7 cellular contexts compared by ENCODE assay signal in the genomic region with DNA sequence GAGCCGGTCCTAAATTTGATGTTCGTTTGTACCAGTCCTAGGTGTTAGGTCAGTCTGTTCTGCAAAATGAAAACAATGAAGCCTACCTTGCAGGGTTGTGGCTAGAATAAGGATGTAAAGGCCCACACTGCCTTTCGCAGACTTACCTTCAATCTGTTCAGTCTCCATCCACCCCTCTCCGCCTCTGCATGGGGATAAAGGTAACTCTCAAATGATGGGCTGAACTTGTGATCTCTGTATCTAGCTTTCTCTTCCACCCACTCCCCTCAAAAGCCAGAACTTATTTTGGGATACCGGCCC. TPM values are rescaled to one million over a fixed set of nuclear protein-coding genes. Genes with fewer than 3 reads are reported as not detected.
A peak's percentile ranks its signal among the peaks of the same experiment; 100 is the strongest.
DNase-seq lines count a peak whose midpoint lies in the region; ATAC-seq, FAIRE-seq and TF ChIP-seq lines count a peak whose summit lies in the region.
"Not testable (repeated sequence)": the region's sequence is repeated elsewhere in the genome, so short reads cannot be mapped to it uniquely, and the experiment has no call there.

No MANE protein-coding gene starts in this region.

- not testable (repeated sequence) for H3K9me3 ChIP-seq in left lung

- ATAC-seq in GM18519 (IDR thresholded peaks at IDR 0.05; ENCODE audit: low FRiP score, unreplicated experiment) (peak; percentile 9), GM19452 (IDR thresholded peaks at IDR 0.05; ENCODE audit: unreplicated experiment) (peak; percentile 19), HG03064 (IDR thresholded peaks at IDR 0.05; ENCODE audit: low read depth, unreplicated experiment) (peak; percentile 14), HG03571 (IDR thresholded peaks at IDR 0.05; ENCODE audit: unreplicated experiment) (peak; percentile 28), left lung (peak; percentile 58)
- peak; percentile 19 to 24 for ATAC-seq in activated T-cell treated with anti-CD3 and anti-CD28 coated beads, Interleukin-2, amount 50 U/mL, for 72 hours (replicated peaks in 1 of 2)

- peak; percentile 55 for FAIRE-seq in H54 (lab: Jason Lieb, UNC)

- not testable (repeated sequence) for H3K27me3 Mint-ChIP-seq in activated T-cell treated with anti-CD3 and anti-CD28 coated beads, Interleukin-2, amount 50 U/mL, for 72 hours (ENCODE audit: low read depth)

- TF ChIP-seq POLR2A in H54 (IDR thresholded peaks at IDR 0.05; ENCODE audit: low read depth, low read length): not testable (repeated sequence)

- not testable (repeated sequence) for H3K27ac Mint-ChIP-seq in activated T-cell treated with anti-CD3 and anti-CD28 coated beads, Interleukin-2, amount 50 U/mL, for 72 hours

- H3K4me3 ChIP-seq in left lung: not testable (repeated sequence)

- not testable (repeated sequence) for H3K4me1 ChIP-seq in left lung

- not testable (repeated sequence) for H3K4me1 Mint-ChIP-seq in activated T-cell treated with anti-CD3 and anti-CD28 coated beads, Interleukin-2, amount 50 U/mL, for 72 hours (ENCODE audit: low read depth)

- intact Hi-C loops in left lung (cut with DNase I): not testable (repeated sequence)

- DNase-seq in H54 (ENCODE audit: insufficient read length, low spot score); activated T-cell treated with anti-CD3 and anti-CD28 coated beads, Interleukin-2, amount 50 U/mL, for 72 hours; left lung: not testable (repeated sequence)

- H3K9me3 Mint-ChIP-seq in activated T-cell treated with anti-CD3 and anti-CD28 coated beads, Interleukin-2, amount 50 U/mL, for 72 hours: not testable (repeated sequence)

- not testable (repeated sequence) for H3K27ac ChIP-seq in left lung

- TF ChIP-seq CTCF in left lung (IDR thresholded peaks at IDR 0.05): not testable (repeated sequence)

- H3K36me3 Mint-ChIP-seq in activated T-cell treated with anti-CD3 and anti-CD28 coated beads, Interleukin-2, amount 50 U/mL, for 72 hours (ENCODE audit: insufficient read depth in 2 of 2): not testable (repeated sequence)

- not testable (repeated sequence) for H3K36me3 ChIP-seq in left lung

- not testable (repeated sequence) for H3K4me3 Mint-ChIP-seq in activated T-cell treated with anti-CD3 and anti-CD28 coated beads, Interleukin-2, amount 50 U/mL, for 72 hours

- not testable (repeated sequence) for H3K27me3 ChIP-seq in left lung

RNA-seq across cellular contexts. Expression of gene SERF1A, which starts 0.8 kb away (rescaled TPM):
- 10 to 100 TPM; 14.1 to 21.5 TPM for total RNA-seq in activated T-cell treated with anti-CD3 and anti-CD28 coated beads, Interleukin-2, amount 50 U/mL, for 72 hours
- 1 to 10 TPM; 4.0 to 8.5 TPM for total RNA-seq in left lung

RNA-seq across cellular contexts. Expression of gene SMN1, which starts 23.7 kb away (rescaled TPM):
- total RNA-seq in activated T-cell treated with anti-CD3 and anti-CD28 coated beads, Interleukin-2, amount 50 U/mL, for 72 hours: 10 to 100 TPM; 35.0 to 67.1 TPM
- total RNA-seq in left lung: 10 to 100 TPM; 23.7 to 24.8 TPM
